1 cellular context compared by ENCODE assay signal in the genomic region with DNA sequence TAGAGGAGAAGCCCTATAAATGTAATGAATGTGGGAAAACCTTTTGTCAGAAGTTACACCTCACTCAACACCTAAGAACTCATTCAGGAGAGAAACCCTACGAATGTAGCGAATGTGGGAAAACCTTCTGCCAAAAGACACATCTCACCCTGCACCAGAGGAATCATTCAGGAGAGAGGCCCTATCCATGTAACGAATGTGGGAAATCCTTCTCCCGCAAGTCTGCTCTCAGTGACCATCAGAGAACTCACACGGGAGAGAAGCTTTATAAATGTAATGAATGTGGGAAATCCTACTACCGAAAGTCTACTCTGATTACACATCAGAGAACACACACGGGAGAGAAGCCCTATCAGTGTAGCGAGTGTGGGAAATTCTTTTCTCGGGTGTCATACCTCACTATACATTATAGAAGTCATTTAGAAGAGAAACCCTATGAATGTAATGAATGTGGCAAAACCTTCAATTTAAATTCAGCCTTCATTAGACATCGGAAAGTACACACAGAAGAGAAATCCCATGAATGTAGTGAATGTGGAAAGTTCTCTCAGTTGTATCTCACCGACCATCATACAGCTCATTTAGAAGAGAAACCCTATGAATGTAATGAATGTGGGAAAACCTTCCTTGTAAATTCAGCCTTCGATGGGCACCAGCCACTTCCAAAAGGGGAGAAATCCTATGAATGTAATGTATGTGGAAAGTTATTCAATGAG.
TF ChIP-seq lines count a peak whose summit lies in the region.

No MANE protein-coding gene starts in this region.

TF ChIP-seq in A549, 52 proteins besides CTCF, POLR2A, EP300 and RAD21 (continued from another document):
- no peak for TF ChIP-seq MAFK (IDR thresholded peaks at IDR 0.05; ENCODE audit: partially characterized antibody)
- TF ChIP-seq KDM5A (IDR thresholded peaks at IDR 0.05) = no peak
- TF ChIP-seq, protein P1, sequence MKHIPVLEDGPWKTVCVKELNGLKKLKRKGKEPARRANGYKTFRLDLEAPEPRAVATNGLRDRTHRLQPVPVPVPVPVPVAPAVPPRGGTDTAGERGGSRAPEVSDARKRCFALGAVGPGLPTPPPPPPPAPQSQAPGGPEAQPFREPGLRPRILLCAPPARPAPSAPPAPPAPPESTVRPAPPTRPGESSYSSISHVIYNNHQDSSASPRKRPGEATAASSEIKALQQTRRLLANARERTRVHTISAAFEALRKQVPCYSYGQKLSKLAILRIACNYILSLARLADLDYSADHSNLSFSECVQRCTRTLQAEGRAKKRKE (CRISPR knock-in tag; IDR thresholded peaks at IDR 0.05; ENCODE audit: low read depth) = no peak
- peak; percentile 28; the same call in 1 of the 2 replicates for TF ChIP-seq KDM1A (IDR thresholded peaks at IDR 0.05; ENCODE audit: low read depth)
- TF ChIP-seq EHMT2 (IDR thresholded peaks at IDR 0.05; ENCODE audit: low read depth) = no peak
- no peak for TF ChIP-seq ZNF302 (CRISPR knock-in tag; IDR thresholded peaks at IDR 0.05)
- no peak for TF ChIP-seq NFE2L2 (conservative IDR thresholded peaks at IDR 0.05; ENCODE audit: low read length)
- no peak for TF ChIP-seq HOXA7 (CRISPR knock-in tag; IDR thresholded peaks at IDR 0.05)
- TF ChIP-seq CHD2 (IDR thresholded peaks at IDR 0.05; ENCODE audit: low read length, partially characterized antibody) = no peak
- TF ChIP-seq HDAC2 (IDR thresholded peaks at IDR 0.05) = peak; percentile 60; the same call in 1 of the 2 replicates
- TF ChIP-seq, protein P2, sequence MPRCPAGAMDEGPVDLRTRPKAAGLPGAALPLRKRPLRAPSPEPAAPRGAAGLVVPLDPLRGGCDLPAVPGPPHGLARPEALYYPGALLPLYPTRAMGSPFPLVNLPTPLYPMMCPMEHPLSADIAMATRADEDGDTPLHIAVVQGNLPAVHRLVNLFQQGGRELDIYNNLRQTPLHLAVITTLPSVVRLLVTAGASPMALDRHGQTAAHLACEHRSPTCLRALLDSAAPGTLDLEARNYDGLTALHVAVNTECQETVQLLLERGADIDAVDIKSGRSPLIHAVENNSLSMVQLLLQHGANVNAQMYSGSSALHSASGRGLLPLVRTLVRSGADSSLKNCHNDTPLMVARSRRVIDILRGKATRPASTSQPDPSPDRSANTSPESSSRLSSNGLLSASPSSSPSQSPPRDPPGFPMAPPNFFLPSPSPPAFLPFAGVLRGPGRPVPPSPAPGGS (IDR thresholded peaks at IDR 0.05) = no peak
- TF ChIP-seq, protein P3, sequence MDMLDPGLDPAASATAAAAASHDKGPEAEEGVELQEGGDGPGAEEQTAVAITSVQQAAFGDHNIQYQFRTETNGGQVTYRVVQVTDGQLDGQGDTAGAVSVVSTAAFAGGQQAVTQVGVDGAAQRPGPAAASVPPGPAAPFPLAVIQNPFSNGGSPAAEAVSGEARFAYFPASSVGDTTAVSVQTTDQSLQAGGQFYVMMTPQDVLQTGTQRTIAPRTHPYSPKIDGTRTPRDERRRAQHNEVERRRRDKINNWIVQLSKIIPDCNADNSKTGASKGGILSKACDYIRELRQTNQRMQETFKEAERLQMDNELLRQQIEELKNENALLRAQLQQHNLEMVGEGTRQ (IDR thresholded peaks at IDR 0.05) = no peak
- TF ChIP-seq, protein P4, sequence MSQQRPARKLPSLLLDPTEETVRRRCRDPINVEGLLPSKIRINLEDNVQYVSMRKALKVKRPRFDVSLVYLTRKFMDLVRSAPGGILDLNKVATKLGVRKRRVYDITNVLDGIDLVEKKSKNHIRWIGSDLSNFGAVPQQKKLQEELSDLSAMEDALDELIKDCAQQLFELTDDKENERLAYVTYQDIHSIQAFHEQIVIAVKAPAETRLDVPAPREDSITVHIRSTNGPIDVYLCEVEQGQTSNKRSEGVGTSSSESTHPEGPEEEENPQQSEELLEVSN (IDR thresholded peaks at IDR 0.05; ENCODE audit: borderline replicate concordance, low read depth) = no peak
- no peak for TF ChIP-seq HEYL (CRISPR knock-in tag; IDR thresholded peaks at IDR 0.05)
- 0 out of 2 replicates have a peak, but pooled peaks have one; percentile 26 for TF ChIP-seq FOSB (CRISPR knock-in tag; IDR thresholded peaks at IDR 0.05)
- no peak for TF ChIP-seq ZSCAN20 (CRISPR knock-in tag; IDR thresholded peaks at IDR 0.05)
- TF ChIP-seq, protein P5, sequence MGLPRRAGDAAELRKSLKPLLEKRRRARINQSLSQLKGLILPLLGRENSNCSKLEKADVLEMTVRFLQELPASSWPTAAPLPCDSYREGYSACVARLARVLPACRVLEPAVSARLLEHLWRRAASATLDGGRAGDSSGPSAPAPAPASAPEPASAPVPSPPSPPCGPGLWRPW (IDR thresholded peaks at IDR 0.05) = peak; percentile 14; the same call in 1 of the 2 replicates
- TF ChIP-seq ESRRA (IDR thresholded peaks at IDR 0.05; ENCODE audit: borderline replicate concordance, low read length) = no peak
- TF ChIP-seq, protein P6, sequence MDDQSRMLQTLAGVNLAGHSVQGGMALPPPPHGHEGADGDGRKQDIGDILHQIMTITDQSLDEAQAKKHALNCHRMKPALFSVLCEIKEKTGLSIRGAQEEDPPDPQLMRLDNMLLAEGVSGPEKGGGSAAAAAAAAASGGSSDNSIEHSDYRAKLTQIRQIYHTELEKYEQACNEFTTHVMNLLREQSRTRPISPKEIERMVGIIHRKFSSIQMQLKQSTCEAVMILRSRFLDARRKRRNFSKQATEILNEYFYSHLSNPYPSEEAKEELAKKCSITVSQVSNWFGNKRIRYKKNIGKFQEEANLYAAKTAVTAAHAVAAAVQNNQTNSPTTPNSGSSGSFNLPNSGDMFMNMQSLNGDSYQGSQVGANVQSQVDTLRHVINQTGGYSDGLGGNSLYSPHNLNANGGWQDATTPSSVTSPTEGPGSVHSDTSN (IDR thresholded peaks at IDR 0.05) = no peak
